12 cellular contexts compared by ENCODE assay signal in the genomic region with DNA sequence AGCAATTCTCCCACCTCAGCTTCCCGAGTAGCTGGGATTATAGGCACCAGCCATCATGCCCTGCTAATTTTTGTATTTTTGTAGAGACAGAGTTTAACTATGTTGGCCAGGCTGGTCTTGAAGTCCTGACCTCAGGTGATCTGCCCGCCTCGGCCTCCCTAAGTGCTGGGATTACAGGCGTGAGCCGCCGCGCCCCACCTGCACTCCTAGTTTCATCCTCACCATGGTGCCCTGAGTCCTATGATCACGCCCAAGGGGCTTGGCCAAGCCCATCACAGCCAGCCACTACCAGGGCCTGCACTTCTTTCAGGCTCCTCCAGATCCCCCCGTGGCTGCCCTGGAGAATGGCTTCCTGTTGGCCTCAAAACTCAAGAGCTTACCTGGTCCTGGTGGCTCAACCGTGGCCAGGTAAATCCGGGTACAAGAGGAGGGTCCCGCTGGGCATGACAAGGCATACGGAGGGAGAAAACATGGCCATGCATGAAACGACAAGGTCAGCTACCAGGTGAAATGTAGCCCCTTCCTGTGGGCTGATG. TPM values are rescaled to one million over a fixed set of nuclear protein-coding genes. Genes with fewer than 3 reads are reported as not detected.
DNase-seq lines count a peak whose midpoint lies in the region; ATAC-seq and TF ChIP-seq lines count a peak whose summit lies in the region.
"Had no signal": no experiment of that assay in that cellular context is flagged by ENCODE, and none has a peak within 500 bp of the region (broad histone marks: within the 10 kb centered on the region; RNA-seq: fewer than 3 reads in every experiment).

No MANE protein-coding gene starts in this region.

- peaks cover 13% of the 10 kb centered on the region for H3K4me1 ChIP-seq in iPS-18a (ENCODE audit: control insufficient read depth, low read depth, low read length)
- H3K4me1 ChIP-seq in transverse colon: peaks cover 12 to 27% (median 18%) of the 10 kb centered on the region in 4 donors

- no peak for TF ChIP-seq POLR2A in transverse colon (IDR thresholded peaks at IDR 0.05)

- WGBS in transverse colon (ENCODE audit: low coverage in 1 of 2), 2 donors: 50 to 78% methylated on average over 2 to 14 of the region's 14 CpGs

- in situ Hi-C loops in transverse colon (cut with MboI; ENCODE audit: low pct_ligation_motif_present in 1 of 4, low pct_unique_long_range_greater_than_20kb in 1 of 4, low sequenced_read_pairs in 3 of 4): loop anchor here in 1 of 4 donors (5.0 kb wide), 1 partner anchor 39 kb away; no protein-coding TSS in a partner anchor

- no peak for TF ChIP-seq CTCF in transverse colon (IDR thresholded peaks at IDR 0.05)

- no peak for TF ChIP-seq EP300 in transverse colon (IDR thresholded peaks at IDR 0.05; ENCODE audit: low read depth)

- H3K9me3 ChIP-seq in iPS-18a (ENCODE audit: control insufficient read depth, low read depth, low read length): no peaks in the 10 kb centered on the region
- no peaks in the 10 kb centered on the region for H3K9me3 ChIP-seq in transverse colon

- ATAC-seq in HG02885 (IDR thresholded peaks at IDR 0.05; ENCODE audit: poor library complexity, unreplicated experiment): no peak
- ATAC-seq: stimulated activated naive CD8-positive, alpha-beta T cell treated with anti-CD3 and anti-CD28 coated beads, Interleukin-15, amount 100 ng/mL, for 72 hours had no signal

- no peak overlapping the region for H3K9ac ChIP-seq in iPS-18a (ENCODE audit: low read length)

- H3K27me3 ChIP-seq in iPS-18a (ENCODE audit: control insufficient read depth, insufficient read depth, low read length) (no peaks in the 10 kb centered on the region), transverse colon (no peaks in the 10 kb centered on the region)

- intact Hi-C loops in transverse colon (cut with DNase I; ENCODE audit: low total_unique reads): no loop called here

- H3K27ac ChIP-seq in iPS-18a (ENCODE audit: low read length): no peak overlapping the region
- peak overlapping the region; percentile 49 to 81 (median 60) for H3K27ac ChIP-seq in transverse colon

- no peaks in the 10 kb centered on the region for H3K36me3 ChIP-seq in iPS-18a (ENCODE audit: control insufficient read depth, low read depth, low read length)
- H3K36me3 ChIP-seq in transverse colon: no peaks in the 10 kb centered on the region

- H3K4me3 ChIP-seq in iPS-18a (ENCODE audit: low read length): peak overlapping the region; percentile 27
- no peak overlapping the region for H3K4me3 ChIP-seq in transverse colon

- peak; percentile 20 for DNase-seq in NCI-H82 (lab: John Stamatoyannopoulos, UW)
- no peak for DNase-seq in NCI-H82 treated with DMSO at 0.1 percent for 48 hours (lab: John Stamatoyannopoulos, UW; ENCODE audit: unreplicated experiment)
- DNase-seq in transverse colon: no peak
- no peak for DNase-seq in activated CD8-positive, alpha-beta memory T cell treated with anti-CD3 and anti-CD28 coated beads for 24 hours
- DNase-seq: activated gamma-delta T cell; KBM-7; RPMI8226; stimulated activated CD4-positive, alpha-beta T cell treated with anti-CD3 and anti-CD28 coated beads, Interleukin-2, amount 100 ng/mL, for 24 hours; stimulated activated naive CD8-positive, alpha-beta T cell treated with anti-CD3 and anti-CD28 coated beads, Interleukin-15, amount 100 ng/mL, for 72 hours had no signal

RNA-seq across cellular contexts. Expression of a gene that starts 20.4 kb away (rescaled TPM):
- total RNA-seq in transverse colon: 1 to 10 TPM; 4.6 to 8.4 (median 6.3) TPM

RNA-seq across cellular contexts. Expression of a gene that starts 22.6 kb away (rescaled TPM):
- 1 to 10 TPM in 3 of 4 donors, under 1 TPM in 1; 0.68 to 5.0 (median 1.8) TPM for total RNA-seq in transverse colon

RNA-seq across cellular contexts. Expression of a gene that starts 51.4 kb away (rescaled TPM):
- under 1 TPM in 2 of 4 donors, not detected in 2; 0.32 to 0.68 TPM for total RNA-seq in transverse colon
- total RNA-seq: Daoy had no signal

RNA-seq across cellular contexts. Expression of a gene that starts 57.9 kb away (rescaled TPM):
- total RNA-seq in transverse colon: 10 to 100 TPM; 26.5 to 40.5 (median 29.2) TPM
